22 cellular contexts compared by ENCODE assay signal in the genomic region with DNA sequence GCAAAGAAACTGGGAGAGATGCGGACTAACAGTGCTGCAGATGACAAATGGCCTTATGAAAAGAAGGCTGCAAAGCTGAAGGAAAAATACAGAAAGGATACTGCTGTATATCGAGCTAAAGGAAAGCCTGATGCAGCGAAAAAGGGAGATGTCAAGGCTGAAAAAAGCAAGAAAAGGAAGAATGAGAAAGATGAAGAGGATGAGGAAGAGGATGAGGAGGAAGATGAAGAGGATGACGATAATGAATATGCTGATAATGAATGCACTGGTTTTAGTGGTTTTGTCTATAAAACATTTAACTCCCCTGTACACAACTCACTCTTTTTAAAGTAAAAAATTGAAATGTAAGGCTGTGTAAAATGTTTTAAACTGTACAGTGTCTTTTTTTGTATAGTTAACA. TPM values are rescaled to one million over a fixed set of nuclear protein-coding genes. Genes with fewer than 3 reads are reported as not detected.
DNase-seq lines count a peak whose midpoint lies in the region; ATAC-seq and TF ChIP-seq lines count a peak whose summit lies in the region.
"Had no signal": no experiment of that assay in that cellular context is flagged by ENCODE, and none has a peak within 500 bp of the region (broad histone marks: within the 10 kb centered on the region; RNA-seq: fewer than 3 reads in every experiment).

No MANE protein-coding gene starts in this region.

- CTCF ChIA-PET in activated CD4-positive, alpha-beta T cell treated with anti-CD3 and anti-CD28 coated beads for 36 hours (lab: Charles Lee): interaction anchor here (0.9 to 2.0 kb wide), 2 partner anchors 10 to 13 kb away, joined by 3 to 6 read pairs; partner anchors contain the start of gene ARID4A
- CTCF ChIA-PET in Caco-2 (lab: Charles Lee): no interaction called here

- H3K4me1 ChIP-seq in Caco-2 (peaks cover 47% of the 10 kb centered on the region), esophagus squamous epithelium (peaks cover 0 to 67% (median 18%) of the 10 kb centered on the region in 3 donors)

- H3K9me3 ChIP-seq in Caco-2: no peaks in the 10 kb centered on the region
- H3K9me3 ChIP-seq in esophagus squamous epithelium: no peaks in the 10 kb centered on the region
- no peaks in the 10 kb centered on the region for H3K9me3 ChIP-seq in WERI-Rb-1 (ENCODE audit: severe bottlenecking)
- H3K9me3 ChIP-seq: tibial nerve had no signal

- H3K4me3 Mint-ChIP-seq in activated CD4-positive, alpha-beta T cell treated with anti-CD3 and anti-CD28 coated beads for 36 hours: no peak overlapping the region
- peak overlapping the region; percentile 19 for H3K4me3 Mint-ChIP-seq in Caco-2 (ENCODE audit: unreplicated experiment)
- no peak overlapping the region for H3K4me3 Mint-ChIP-seq in activated T-helper 1 cell treated with anti-CD3 and anti-CD28 coated beads, Interleukin-12 subunit alpha, Interleukin-12 subunit beta, Interleukin-2, Interleukin-4 antibody, amounts not matched to agents 30 ng/mL and 10 ng/mL and 1 ng/mL, durations not matched to agents 14 hours and 24 hours and 36 hours
- H3K4me3 Mint-ChIP-seq in immature natural killer cell: peak overlapping the region in 1 of 5 donors; percentile 47
- H3K4me3 Mint-ChIP-seq: activated B cell treated with CpG ODN at 0.5 μM for 24 hours had no signal

- peaks cover 78% of the 10 kb centered on the region for H3K4me1 Mint-ChIP-seq in activated CD4-positive, alpha-beta T cell treated with anti-CD3 and anti-CD28 coated beads for 36 hours
- peaks cover 55% of the 10 kb centered on the region for H3K4me1 Mint-ChIP-seq in Caco-2 (ENCODE audit: low read depth, unreplicated experiment)
- peaks cover 68% of the 10 kb centered on the region for H3K4me1 Mint-ChIP-seq in activated T-helper 1 cell treated with anti-CD3 and anti-CD28 coated beads, Interleukin-12 subunit alpha, Interleukin-12 subunit beta, Interleukin-2, Interleukin-4 antibody, amounts not matched to agents 30 ng/mL and 10 ng/mL and 1 ng/mL, durations not matched to agents 14 hours and 24 hours and 36 hours (ENCODE audit: low read depth)
- H3K4me1 Mint-ChIP-seq in immature natural killer cell: peaks cover 44 to 82% of the 10 kb centered on the region in 2 donors

- ATAC-seq in activated CD4-positive, alpha-beta T cell treated with anti-CD3 and anti-CD28 coated beads for 36 hours: no peak
- ATAC-seq: HepG2, left ventricle myocardium superior, Right ventricle myocardium inferior had no signal

- H3K9me3 Mint-ChIP-seq in activated CD4-positive, alpha-beta T cell treated with anti-CD3 and anti-CD28 coated beads for 36 hours (ENCODE audit: low read depth): no peaks in the 10 kb centered on the region
- H3K9me3 Mint-ChIP-seq in Caco-2 (ENCODE audit: unreplicated experiment) (no peaks in the 10 kb centered on the region), immature natural killer cell (no peaks in the 10 kb centered on the region)
- H3K9me3 Mint-ChIP-seq in activated T-helper 1 cell treated with anti-CD3 and anti-CD28 coated beads, Interleukin-12 subunit alpha, Interleukin-12 subunit beta, Interleukin-2, Interleukin-4 antibody, amounts not matched to agents 30 ng/mL and 10 ng/mL and 1 ng/mL, durations not matched to agents 14 hours and 24 hours and 36 hours: no peaks in the 10 kb centered on the region
- H3K9me3 Mint-ChIP-seq: activated B cell treated with CpG ODN at 0.5 μM for 24 hours had no signal

- H3K36me3 ChIP-seq in Caco-2 (ENCODE audit: control insufficient read depth, insufficient read depth, low read length) (peaks cover 3% of the 10 kb centered on the region; the same call in 1 of the 2 replicates), esophagus squamous epithelium (peaks cover 0 to 84% (median 6%) of the 10 kb centered on the region in 3 donors), WERI-Rb-1 (peaks cover 77% of the 10 kb centered on the region)

- H3K4me3 ChIP-seq in Caco-2 (ENCODE audit: low read depth, low read length) (no peak overlapping the region), esophagus squamous epithelium (no peak overlapping the region), WERI-Rb-1 (ENCODE audit: low read depth, low read length) (no peak overlapping the region)
- H3K4me3 ChIP-seq: PC-9, tibial nerve had no signal

- 90 to 96% methylated on average over 4 of the region's 4 CpGs for WGBS in esophagus squamous epithelium, 2 donors

- TF ChIP-seq POLR2A in esophagus squamous epithelium (IDR thresholded peaks at IDR 0.05): no peak

- no peak overlapping the region for H3K27ac ChIP-seq in esophagus squamous epithelium
- H3K27ac ChIP-seq in WERI-Rb-1: no peak overlapping the region
- H3K27ac ChIP-seq: epithelial cell of prostate, HL-60, PC-9 had no signal

- POLR2A ChIA-PET in activated CD4-positive, alpha-beta T cell treated with anti-CD3 and anti-CD28 coated beads for 36 hours (lab: Charles Lee): no interaction called here
- POLR2A ChIA-PET in Caco-2 (lab: Charles Lee): no interaction called here

- H3K36me3 Mint-ChIP-seq in activated CD4-positive, alpha-beta T cell treated with anti-CD3 and anti-CD28 coated beads for 36 hours (ENCODE audit: low read depth): peaks cover 76% of the 10 kb centered on the region
- peaks cover 89% of the 10 kb centered on the region for H3K36me3 Mint-ChIP-seq in Caco-2 (ENCODE audit: insufficient read depth, unreplicated experiment)
- H3K36me3 Mint-ChIP-seq in activated T-helper 1 cell treated with anti-CD3 and anti-CD28 coated beads, Interleukin-12 subunit alpha, Interleukin-12 subunit beta, Interleukin-2, Interleukin-4 antibody, amounts not matched to agents 30 ng/mL and 10 ng/mL and 1 ng/mL, durations not matched to agents 14 hours and 24 hours and 36 hours (ENCODE audit: low read depth): peaks cover 62% of the 10 kb centered on the region
- peaks cover 21 to 36% (median 33%) of the 10 kb centered on the region in 3 donors for H3K36me3 Mint-ChIP-seq in immature natural killer cell

- peak overlapping the region; percentile 64 for H3K27ac Mint-ChIP-seq in activated CD4-positive, alpha-beta T cell treated with anti-CD3 and anti-CD28 coated beads for 36 hours
- peak overlapping the region; percentile 11 for H3K27ac Mint-ChIP-seq in Caco-2 (ENCODE audit: unreplicated experiment)
- peak overlapping the region; percentile 59 for H3K27ac Mint-ChIP-seq in activated T-helper 1 cell treated with anti-CD3 and anti-CD28 coated beads, Interleukin-12 subunit alpha, Interleukin-12 subunit beta, Interleukin-2, Interleukin-4 antibody, amounts not matched to agents 30 ng/mL and 10 ng/mL and 1 ng/mL, durations not matched to agents 14 hours and 24 hours and 36 hours
- peak overlapping the region in 5 of 6 donors; percentile 28 to 84 (median 58) for H3K27ac Mint-ChIP-seq in immature natural killer cell
- H3K27ac Mint-ChIP-seq: activated B cell treated with CpG ODN at 0.5 μM for 24 hours had no signal

- no peak for TF ChIP-seq CTCF in Caco-2 (IDR thresholded peaks at IDR 0.05; ENCODE audit: insufficient read depth in 1 of 2, low read depth in 1 of 2, low read length in 1 of 2, severe bottlenecking in 1 of 2, unreplicated experiment in 1 of 2)
- no peak for TF ChIP-seq CTCF in esophagus squamous epithelium (IDR thresholded peaks at IDR 0.05)
- no peak for TF ChIP-seq CTCF in WERI-Rb-1 (IDR thresholded peaks at IDR 0.05; ENCODE audit: low read depth, low read length)

- no peaks in the 10 kb centered on the region for H3K27me3 Mint-ChIP-seq in activated CD4-positive, alpha-beta T cell treated with anti-CD3 and anti-CD28 coated beads for 36 hours
- H3K27me3 Mint-ChIP-seq in Caco-2 (ENCODE audit: insufficient read depth, unreplicated experiment) (no peaks in the 10 kb centered on the region), immature natural killer cell (ENCODE audit: low read depth in 3 of 3) (peaks cover 0 to 1% (median 0%) of the 10 kb centered on the region in 3 donors)
- H3K27me3 Mint-ChIP-seq in activated T-helper 1 cell treated with anti-CD3 and anti-CD28 coated beads, Interleukin-12 subunit alpha, Interleukin-12 subunit beta, Interleukin-2, Interleukin-4 antibody, amounts not matched to agents 30 ng/mL and 10 ng/mL and 1 ng/mL, durations not matched to agents 14 hours and 24 hours and 36 hours (ENCODE audit: insufficient read depth): no peaks in the 10 kb centered on the region
- H3K27me3 Mint-ChIP-seq: activated B cell treated with CpG ODN at 0.5 μM for 24 hours had no signal

- no TSS peak for BruUV-seq in Caco-2 (replicated peaks; lab: Mats Ljungman, UMichigan)

- DNase-seq in activated CD4-positive, alpha-beta T cell treated with anti-CD3 and anti-CD28 coated beads for 36 hours: no peak
- no peak for DNase-seq in activated CD4-positive, alpha-beta T cell treated with anti-CD3 and anti-CD28 coated beads for 1 hour
- DNase-seq in Caco-2: no peak
- DNase-seq in activated T-helper 1 cell treated with anti-CD3 and anti-CD28 coated beads, Interleukin-12 subunit alpha, Interleukin-12 subunit beta, Interleukin-2, Interleukin-4 antibody, amounts not matched to agents 30 ng/mL and 10 ng/mL and 1 ng/mL, durations not matched to agents 14 hours and 24 hours and 36 hours (ENCODE audit: low spot score): no peak
- DNase-seq in immature natural killer cell: no peak
- DNase-seq in esophagus squamous epithelium (lab: John Stamatoyannopoulos, UW): no peak
- DNase-seq in NCI-H1694 treated with DMSO at 0.1 percent for 48 hours (lab: John Stamatoyannopoulos, UW): no peak
- no peak for DNase-seq in WERI-Rb-1
- DNase-seq: activated B cell treated with CpG ODN at 0.5 μM for 24 hours, cerebellar nuclear complex, DMS53, GOT3, islet precursor cell, left ventricle myocardium superior, NCI-H1694, NCI-H524, PC-9 had no signal

- no peaks in the 10 kb centered on the region for H3K27me3 ChIP-seq in Caco-2 (replicated peaks; ENCODE audit: control insufficient read depth, insufficient read depth, low read length)
- H3K27me3 ChIP-seq in esophagus squamous epithelium: no peaks in the 10 kb centered on the region
- no peaks in the 10 kb centered on the region for H3K27me3 ChIP-seq in WERI-Rb-1 (ENCODE audit: insufficient read depth, low read depth, severe bottlenecking)
- H3K27me3 ChIP-seq: tibial nerve had no signal

- intact Hi-C loops in activated CD4-positive, alpha-beta T cell treated with anti-CD3 and anti-CD28 coated beads for 36 hours (cut with DNase I, micrococcal nuclease): loop anchor here in 1 of 2 experiments (1.0 kb wide), 1 partner anchor 11 kb away; no protein-coding TSS in a partner anchor
- intact Hi-C loops in Caco-2 (cut with micrococcal nuclease; ENCODE audit: unreplicated experiment) (no loop called here), esophagus squamous epithelium (cut with DNase I) (no loop called here)
- intact Hi-C loops in activated T-helper 1 cell treated with anti-CD3 and anti-CD28 coated beads, Interleukin-12 subunit alpha, Interleukin-12 subunit beta, Interleukin-2, Interleukin-4 antibody, amounts not matched to agents 30 ng/mL and 10 ng/mL and 1 ng/mL, durations not matched to agents 14 hours and 24 hours and 36 hours (cut with micrococcal nuclease): no loop called here

RNA-seq across cellular contexts. Expression of gene ARID4A, which starts 13.2 kb away (rescaled TPM):
- 10 to 100 TPM; 20.3 to 25.3 TPM for total RNA-seq in activated CD4-positive, alpha-beta T cell treated with anti-CD3 and anti-CD28 coated beads for 36 hours
- 30.7 and 31.5 TPM in 2 replicates for total RNA-seq in Caco-2 (2022)
- total RNA-seq in activated T-helper 1 cell treated with anti-CD3 and anti-CD28 coated beads, Interleukin-12 subunit alpha, Interleukin-12 subunit beta, Interleukin-2, Interleukin-4 antibody, amounts not matched to agents 30 ng/mL and 10 ng/mL and 1 ng/mL, durations not matched to agents 14 hours and 24 hours and 36 hours: 21.4 and 26.3 TPM in 2 replicates
- polyA plus RNA-seq in immature natural killer cell: 10 to 100 TPM in 2 of 3 donors, 1 to 10 TPM in 1; 2.6 to 29.9 (median 13.3) TPM
- total RNA-seq in esophagus squamous epithelium: 10 to 100 TPM in 3 of 4 donors, 1 to 10 TPM in 1; 9.9 to 19.3 (median 13.4) TPM

RNA-seq across cellular contexts. Expression of gene PSMA3, which starts 40.5 kb away (rescaled TPM):
- total RNA-seq in activated CD4-positive, alpha-beta T cell treated with anti-CD3 and anti-CD28 coated beads for 36 hours: 100 to 1,000 TPM; 342 to 425 TPM
- total RNA-seq in Caco-2 (2022) (334 and 352 TPM in 2 replicates), esophagus squamous epithelium (100 to 1,000 TPM in 3 of 4 donors, 10 to 100 TPM in 1; 73.6 to 157 (median 119) TPM)
- total RNA-seq in activated T-helper 1 cell treated with anti-CD3 and anti-CD28 coated beads, Interleukin-12 subunit alpha, Interleukin-12 subunit beta, Interleukin-2, Interleukin-4 antibody, amounts not matched to agents 30 ng/mL and 10 ng/mL and 1 ng/mL, durations not matched to agents 14 hours and 24 hours and 36 hours: 453 and 500 TPM in 2 replicates
- 100 to 1,000 TPM; 133 to 258 (median 167) TPM for polyA plus RNA-seq in immature natural killer cell

Comparison
In these comparisons a context has a peak if more than half of its experiments do, and no peak if none do; other contexts are left out.
1. H3K27ac Mint-ChIP-seq: peak in every context shown above with its lines; median percentile 64 in activated CD4-positive, alpha-beta T cell treated with anti-CD3 and anti-CD28 coated beads for 36 hours; 59 in activated T-helper 1 cell treated with anti-CD3 and anti-CD28 coated beads, Interleukin-12 subunit alpha, Interleukin-12 subunit beta, Interleukin-2, Interleukin-4 antibody, amounts not matched to agents 30 ng/mL and 10 ng/mL and 1 ng/mL, durations not matched to agents 14 hours and 24 hours and 36 hours; 58 in immature natural killer cell; 11 in Caco-2.